Comparison of ENCODE assay signal across 6 cellular contexts in genomic region chr11:65898656-65899355, GRCh38. TPM values are rescaled to one million over a fixed set of nuclear protein-coding genes. Genes with fewer than 3 reads are reported as not detected.
A peak's percentile ranks its signal among the peaks of the same experiment; 100 is the strongest.
DNase-seq lines count a peak whose midpoint lies in the region; ATAC-seq lines count a peak whose summit lies in the region.

No MANE protein-coding gene starts in this region.

- intact Hi-C loops in left ventricle myocardium superior (cut with micrococcal nuclease) = no loop called here
- intact Hi-C loops in Right ventricle myocardium inferior (cut with DNase I) = no loop called here

- H3K9me3 ChIP-seq in iPS-15b (ENCODE audit: control insufficient read depth, insufficient read depth, low read length) = no peaks in the 10 kb centered on the region

- DNase-seq in left ventricle myocardium superior = peak; percentile 4
- DNase-seq in Right ventricle myocardium inferior (ENCODE audit: missing footprints) = no peak
- DNase-seq in NCI-H2171 treated with DMSO at 0.1 percent for 48 hours (lab: John Stamatoyannopoulos, UW) = no peak

- ATAC-seq in left ventricle myocardium superior (no peak), Right ventricle myocardium inferior (no peak), GM19455 (IDR thresholded peaks at IDR 0.05; ENCODE audit: unreplicated experiment) (no peak), GM19351 (IDR thresholded peaks at IDR 0.05; ENCODE audit: unreplicated experiment) (no peak)

- peak overlapping the region; percentile 74 for H3K4me3 ChIP-seq in iPS-15b (ENCODE audit: low read depth, low read length)

- no peaks in the 10 kb centered on the region for H3K36me3 ChIP-seq in iPS-15b (ENCODE audit: control insufficient read depth, insufficient read depth, low read length)

- peaks cover 52% of the 10 kb centered on the region for H3K27me3 ChIP-seq in iPS-15b (ENCODE audit: control insufficient read depth, insufficient read depth, low read length)

- no peak overlapping the region for H3K9ac ChIP-seq in iPS-15b (ENCODE audit: low read depth, low read length)

- H3K4me1 ChIP-seq in iPS-15b (ENCODE audit: control insufficient read depth, insufficient read depth, low read length) = peaks cover 6% of the 10 kb centered on the region

RNA-seq across cellular contexts. Expression of gene FOSL1, which starts 1.4 kb away (rescaled TPM):
- 0.32 TPM for total RNA-seq in left ventricle myocardium superior
- 0.27 TPM for total RNA-seq in Right ventricle myocardium inferior

RNA-seq across cellular contexts. Expression of gene CCDC85B, which starts 8.3 kb away (rescaled TPM):
- total RNA-seq in left ventricle myocardium superior = 30.0 TPM
- 29.6 TPM for total RNA-seq in Right ventricle myocardium inferior

RNA-seq across cellular contexts. Expression of gene FIBP, which starts 10.5 kb away (rescaled TPM):
- total RNA-seq in left ventricle myocardium superior (44.9 TPM), Right ventricle myocardium inferior (44.7 TPM)

RNA-seq across cellular contexts. Expression of gene CTSW, which starts 19.2 kb away (rescaled TPM):
- total RNA-seq in left ventricle myocardium superior (1.1 TPM), Right ventricle myocardium inferior (1.1 TPM)

RNA-seq across cellular contexts. Expression of gene C11orf68, which starts 20.1 kb away (rescaled TPM):
- total RNA-seq in left ventricle myocardium superior (35.2 TPM), Right ventricle myocardium inferior (38.5 TPM)
